In genomic region chr1:205357567-205357966, GRCh38 we compare ENCODE assay signal across 16 cellular contexts. TPM values are rescaled to one million over a fixed set of nuclear protein-coding genes. Genes with fewer than 3 reads are reported as not detected.
DNase-seq lines count a peak whose midpoint lies in the region; ATAC-seq, FAIRE-seq and TF ChIP-seq lines count a peak whose summit lies in the region.
"Had no signal": no experiment of that assay in that cellular context is flagged by ENCODE, and none has a peak within 500 bp of the region (broad histone marks: within the 10 kb centered on the region; RNA-seq: fewer than 3 reads in every experiment).

No MANE protein-coding gene starts in this region.

- peaks cover 79% of the 10 kb centered on the region for H3K4me1 ChIP-seq in neural progenitor cell

- no peak overlapping the region for H3K9ac ChIP-seq in neural progenitor cell

- H3K27ac Mint-ChIP-seq in neural progenitor cell = peak overlapping the region; percentile 86
- H3K27ac Mint-ChIP-seq: CD8-positive, alpha-beta memory T cell; HFFc6 had no signal

- ATAC-seq in esophagus mucosa (peak; percentile 74), GM19324 (IDR thresholded peaks at IDR 0.05; ENCODE audit: low FRiP score, unreplicated experiment) (no peak), GM18909 (IDR thresholded peaks at IDR 0.05; ENCODE audit: poor library complexity, unreplicated experiment) (no peak)
- ATAC-seq: A549, HepG2 had no signal

- H3K36me3 ChIP-seq in neural progenitor cell = no peaks in the 10 kb centered on the region
- H3K36me3 ChIP-seq: HAP-1 had no signal

- H3K9me3 Mint-ChIP-seq in neural progenitor cell = no peaks in the 10 kb centered on the region
- H3K9me3 Mint-ChIP-seq: CD8-positive, alpha-beta memory T cell; HFFc6 had no signal

- H3K4me3 Mint-ChIP-seq in neural progenitor cell = peak overlapping the region; percentile 10
- H3K4me3 Mint-ChIP-seq: CD8-positive, alpha-beta memory T cell; HFFc6 had no signal

- H4K20me1 ChIP-seq in neural progenitor cell (ENCODE audit: low read depth) = no peaks in the 10 kb centered on the region

- H3K4me1 Mint-ChIP-seq in neural progenitor cell = peaks cover 80% of the 10 kb centered on the region
- H3K4me1 Mint-ChIP-seq: CD8-positive, alpha-beta memory T cell had no signal

- peak overlapping the region; percentile 57 for H3K27ac ChIP-seq in neural progenitor cell
- H3K27ac ChIP-seq: A549 had no signal

- H3K36me3 Mint-ChIP-seq in neural progenitor cell = no peaks in the 10 kb centered on the region
- H3K36me3 Mint-ChIP-seq: CD8-positive, alpha-beta memory T cell had no signal

- H3K4me2 ChIP-seq in neural progenitor cell = peak overlapping the region; percentile 83
- H3K4me2 ChIP-seq: A549 had no signal

- peak; percentile 9 for FAIRE-seq in TTC549 (lab: Jason Lieb, UNC)
- FAIRE-seq: A549, GM18507, H1, HepG2, HTR-8/SVneo had no signal

- TF ChIP-seq CTCF in neural progenitor cell (IDR thresholded peaks at IDR 0.05) = no peak

- H3K79me2 ChIP-seq in neural progenitor cell (ENCODE audit: low read depth) = no peaks in the 10 kb centered on the region

- H3K9me3 ChIP-seq in neural progenitor cell (ENCODE audit: low read depth) = no peaks in the 10 kb centered on the region
- H3K9me3 ChIP-seq: A549, HAP-1 had no signal

- in situ Hi-C loops in ACHN (cut with HindIII; ENCODE audit: low pct_ligation_motif_present, low pct_unique_long_range_greater_than_20kb, low sequenced_read_pairs) = no loop called here

- H2AFZ ChIP-seq in neural progenitor cell (replicated peaks) = no peak overlapping the region

- H3K27me3 Mint-ChIP-seq in neural progenitor cell (ENCODE audit: insufficient read depth, low read depth) = peaks cover 8% of the 10 kb centered on the region

- DNase-seq in neural progenitor cell (ENCODE audit: low spot score) (no peak), C1 segment of cervical spinal cord (lab: John Stamatoyannopoulos, UW) (no peak), ACHN (no peak)
- DNase-seq: CD8-positive, alpha-beta memory T cell; DMS 273 treated with DMSO at 0.1 percent for 48 hours; HFFc6 had no signal

- peaks cover 73% of the 10 kb centered on the region for H3F3A ChIP-seq in neural progenitor cell (ENCODE audit: low read depth)

- H3K4me3 ChIP-seq in neural progenitor cell = no peak overlapping the region
- H3K4me3 ChIP-seq: A549, HAP-1 had no signal

- no peaks in the 10 kb centered on the region for H3K27me3 ChIP-seq in neural progenitor cell

RNA-seq across cellular contexts. Expression of gene KLHDC8A, which starts 0.8 kb away (rescaled TPM):
- total RNA-seq in esophagus mucosa (3.1 TPM), neural progenitor cell (ENCODE audit: low replicate concordance) (9.7 and 20.2 TPM in 2 replicates)
- total RNA-seq: CD8-positive, alpha-beta memory T cell; HepG2; HFFc6 had no signal

RNA-seq across cellular contexts. Expression of gene NUAK2, which starts 36.0 kb away (rescaled TPM):
- total RNA-seq in esophagus mucosa (28.3 TPM), neural progenitor cell (ENCODE audit: low replicate concordance) (29.4 and 56.2 TPM in 2 replicates)
